ENCODE assay signal across 8 cellular contexts in genomic region chr21:26170471-26171309, GRCh38. TPM values are rescaled to one million over a fixed set of nuclear protein-coding genes. Genes with fewer than 3 reads are reported as not detected.
DNase-seq lines count a peak whose midpoint lies in the region; ATAC-seq and TF ChIP-seq lines count a peak whose summit lies in the region.

Gene APP, minus strand, starts transcription at chr21:26170770. Its CDS starts 150 bp downstream, at chr21:26170620.

- POLR2A ChIA-PET in A673 (lab: Charles Lee; ENCODE audit: low non-redundant PET): interaction anchor here (0.5 kb wide), 1 partner anchor 56 kb away, joined by 3 read pairs; no protein-coding TSS in a partner anchor
- POLR2A ChIA-PET in activated CD4-positive, alpha-beta T cell treated with anti-CD3 and anti-CD28 coated beads, Interleukin-2, amount 10 ng/mL, durations not matched to agents 7 days and 5 days (lab: Charles Lee): no interaction called here

- intact Hi-C loops in A673 (cut with micrococcal nuclease; ENCODE audit: unreplicated experiment): loop anchor here (5.0 kb wide), 3 partner anchors 163 to 547 kb away; no protein-coding TSS in a partner anchor

- H3K27me3 Mint-ChIP-seq in activated CD4-positive, alpha-beta T cell treated with anti-CD3 and anti-CD28 coated beads, Interleukin-2, amount 10 ng/mL, durations not matched to agents 7 days and 5 days: peaks cover 1% of the 10 kb centered on the region

- H3K27ac ChIP-seq in A673 (ENCODE audit: low read depth, low read length, poor library complexity, severe bottlenecking): peak within 1 kb of the TSS; percentile 90

- peaks cover 32% of the 10 kb centered on the region for H3K4me1 ChIP-seq in A673 (ENCODE audit: insufficient read depth, low read length, poor library complexity, severe bottlenecking)

- H3K36me3 Mint-ChIP-seq in activated CD4-positive, alpha-beta T cell treated with anti-CD3 and anti-CD28 coated beads, Interleukin-2, amount 10 ng/mL, durations not matched to agents 7 days and 5 days (ENCODE audit: low read depth): peaks cover 2% of the 10 kb centered on the region

- H3K27me3 ChIP-seq in A673 (replicated peaks; ENCODE audit: insufficient read depth, low read depth, low read length, poor library complexity): no peaks in the 10 kb centered on the region

- H3K27ac Mint-ChIP-seq in activated CD4-positive, alpha-beta T cell treated with anti-CD3 and anti-CD28 coated beads, Interleukin-2, amount 10 ng/mL, durations not matched to agents 7 days and 5 days: peak within 1 kb of the TSS; percentile 91

- ATAC-seq in GM18858 (IDR thresholded peaks at IDR 0.05; ENCODE audit: unreplicated experiment): peak; percentile 77
- ATAC-seq in HG03066 (IDR thresholded peaks at IDR 0.05; ENCODE audit: low read depth, unreplicated experiment): peak; percentile 74
- peak; percentile 90 for ATAC-seq in left lobe of liver

- H3K9me3 Mint-ChIP-seq in activated CD4-positive, alpha-beta T cell treated with anti-CD3 and anti-CD28 coated beads, Interleukin-2, amount 10 ng/mL, durations not matched to agents 7 days and 5 days: no peaks in the 10 kb centered on the region

- peak within 1 kb of the TSS; percentile 88 for H3K4me3 Mint-ChIP-seq in activated CD4-positive, alpha-beta T cell treated with anti-CD3 and anti-CD28 coated beads, Interleukin-2, amount 10 ng/mL, durations not matched to agents 7 days and 5 days

- DNase-seq in A673 (ENCODE audit: low spot score) (peak; percentile 90), NCI-H2196 (lab: John Stamatoyannopoulos, UW; ENCODE audit: unreplicated experiment) (peak; percentile 88), cortex of kidney (lab: John Stamatoyannopoulos, UW) (peak; percentile 57), left lobe of liver (ENCODE audit: low spot score) (peak; percentile 90)
- peak; percentile 85 for DNase-seq in activated CD4-positive, alpha-beta T cell treated with anti-CD3 and anti-CD28 coated beads, Interleukin-2, amount 10 ng/mL, durations not matched to agents 7 days and 5 days
- peak; percentile 90 for DNase-seq in stimulated activated CD4-positive, alpha-beta T cell treated with anti-CD3 and anti-CD28 coated beads, Interleukin-2, amount 100 ng/mL, for 24 hours

- peak; percentile 69 for TF ChIP-seq CTCF in A673 (conservative IDR thresholded peaks at IDR 0.05; ENCODE audit: low read depth, low read length)

- CTCF ChIA-PET in A673 (lab: Charles Lee): interaction anchor here (0.7 to 1.0 kb wide), 2 partner anchors 21 to 394 kb away, joined by 4 to 7 read pairs; no protein-coding TSS in a partner anchor
- CTCF ChIA-PET in activated CD4-positive, alpha-beta T cell treated with anti-CD3 and anti-CD28 coated beads, Interleukin-2, amount 10 ng/mL, durations not matched to agents 7 days and 5 days (lab: Charles Lee): interaction anchor here (0.6 to 3.1 kb wide), 16 partner anchors 9 to 410 kb away, joined by 3 to 17 read pairs (median 4); no protein-coding TSS in a partner anchor

- no peaks in the 10 kb centered on the region for H3K9me3 ChIP-seq in A673 (ENCODE audit: low read depth, low read length, poor library complexity, severe bottlenecking)

- no peaks in the 10 kb centered on the region for H3K36me3 ChIP-seq in A673 (ENCODE audit: insufficient read depth, low read length, poor library complexity, severe bottlenecking)

- no TSS peak for BruUV-seq in A673 (replicated peaks; lab: Mats Ljungman, UMichigan)

- H3K4me1 Mint-ChIP-seq in activated CD4-positive, alpha-beta T cell treated with anti-CD3 and anti-CD28 coated beads, Interleukin-2, amount 10 ng/mL, durations not matched to agents 7 days and 5 days: peaks cover 26% of the 10 kb centered on the region

- peak within 1 kb of the TSS; percentile 91 for H3K4me3 ChIP-seq in A673 (ENCODE audit: low read depth, low read length, poor library complexity, severe bottlenecking)

RNA-seq across cellular contexts. Expression of gene APP, which starts in this region (rescaled TPM):
- total RNA-seq in A673 (2021): 531 and 539 TPM in 2 replicates
- 10 to 100 TPM; 31.0 to 31.4 TPM for total RNA-seq in activated CD4-positive, alpha-beta T cell treated with anti-CD3 and anti-CD28 coated beads, Interleukin-2, amount 10 ng/mL, durations not matched to agents 7 days and 5 days
- 136 TPM for total RNA-seq in left lobe of liver

Comparison
In these comparisons a context has a peak if more than half of its experiments do, and no peak if none do; other contexts are left out.
1. Peak in every context shown above with its lines: DNase-seq, ATAC-seq, H3K4me3 ChIP-seq and H3K27ac ChIP-seq.